33 cellular contexts compared by ENCODE assay signal in genomic region chr5:57497733-57498132, GRCh38. TPM values are rescaled to one million over a fixed set of nuclear protein-coding genes. Genes with fewer than 3 reads are reported as not detected.
"Had no signal": no experiment of that assay in that cellular context is flagged by ENCODE, and none has a peak within 500 bp of the region (broad histone marks: within the 10 kb centered on the region; RNA-seq: fewer than 3 reads in every experiment).

No MANE protein-coding gene starts in this region.

- H3K27ac ChIP-seq: stomach, suprapubic skin, testis, thoracic aorta, thyroid gland, tibial artery, tibial nerve, transverse colon, upper lobe of left lung, upper lobe of right lung, uterus, vagina had no signal

- H3K27me3 Mint-ChIP-seq: type B pancreatic cell had no signal

- H3K4me3 Mint-ChIP-seq: stimulated activated effector memory CD8-positive, alpha-beta T cell treated with anti-CD3 and anti-CD28 coated beads, Interleukin-12 subunit alpha, Interleukin-12 subunit beta, amount 100 ng/mL, for 72 hours; stimulated activated memory B cell treated with anti-CD40 and anti-IgM and Interleukin-4, amounts not matched to agents 10 μg/mL and 1 μg/mL and 100 μg/mL, for 72 hours; stimulated activated naive B cell treated with anti-CD40 and anti-IgM and Interleukin-4, amounts not matched to agents 10 μg/mL and 1 μg/mL and 100 μg/mL, for 72 hours; stimulated activated naive CD8-positive, alpha-beta T cell treated with anti-CD3 and anti-CD28 coated beads, Interleukin-15, amount 100 ng/mL, for 72 hours; stimulated activated naive CD8-positive, alpha-beta T cell treated with anti-CD3 and anti-CD28 coated beads, Interleukin-15, Interleukin-2, amounts not matched to agents 100 ng/mL and 50 ng/mL, for 24 hours; type B pancreatic cell had no signal

- H3K4me1 ChIP-seq: testis, uterus had no signal

- H3K9me3 ChIP-seq: stomach, suprapubic skin, testis, thoracic aorta, thyroid gland, tibial artery, tibial nerve, transverse colon, upper lobe of left lung, upper lobe of right lung, uterus, vagina had no signal

- H3K36me3 ChIP-seq: stomach, suprapubic skin, thoracic aorta, thyroid gland, tibial artery, tibial nerve, transverse colon, upper lobe of left lung, upper lobe of right lung, uterus, vagina had no signal

- H3K4me1 Mint-ChIP-seq: stimulated activated effector memory CD8-positive, alpha-beta T cell treated with anti-CD3 and anti-CD28 coated beads, Interleukin-12 subunit alpha, Interleukin-12 subunit beta, amount 100 ng/mL, for 72 hours had no signal

- H3K36me3 Mint-ChIP-seq: stimulated activated effector memory CD8-positive, alpha-beta T cell treated with anti-CD3 and anti-CD28 coated beads, Interleukin-12 subunit alpha, Interleukin-12 subunit beta, amount 100 ng/mL, for 72 hours; stimulated activated memory B cell treated with anti-CD40 and anti-IgM and Interleukin-4, amounts not matched to agents 10 μg/mL and 1 μg/mL and 100 μg/mL, for 72 hours; stimulated activated naive B cell treated with anti-CD40 and anti-IgM and Interleukin-4, amounts not matched to agents 10 μg/mL and 1 μg/mL and 100 μg/mL, for 72 hours; type B pancreatic cell had no signal

- DNase-seq: stimulated activated CD4-positive, alpha-beta T cell treated with anti-CD3 and anti-CD28 coated beads, Interleukin-2, amount 100 ng/mL, for 48 hours; stimulated activated CD4-positive, alpha-beta T cell treated with anti-CD3 and anti-CD28 coated beads, Interleukin-4, amount 100 ng/mL, for 1 hour; stimulated activated CD4-positive, alpha-beta T cell treated with anti-CD3 and anti-CD28 coated beads, Interleukin-4, amount 100 ng/mL, for 24 hours; stimulated activated CD4-positive, alpha-beta T cell treated with anti-CD3 and anti-CD28 coated beads, Interleukin-4, amount 100 ng/mL, for 4 hours; stimulated activated CD8-positive, alpha-beta memory T cell treated with anti-CD3 and anti-CD28 coated beads, Interleukin-4, amount 100 ng/mL, for 48 hours; stimulated activated naive B cell treated with anti-CD40 and anti-IgM and Interleukin-4, amounts not matched to agents 10 μg/mL and 1 μg/mL and 100 μg/mL, for 72 hours; stimulated activated naive CD4-positive, alpha-beta T cell; stimulated activated naive CD4-positive, alpha-beta T cell treated with Interleukin-2 at 50 U/mL for 16 hours; stimulated activated naive CD8-positive, alpha-beta T cell treated with anti-CD3 and anti-CD28 coated beads, Interleukin-15, amount 100 ng/mL, for 72 hours; stimulated activated naive CD8-positive, alpha-beta T cell treated with anti-CD3 and anti-CD28 coated beads, Interleukin-15, Interleukin-2, amounts not matched to agents 100 U/mL and 50 U/mL, for 24 hours; stomach; substantia nigra; testis; thyroid gland; tibial artery; transverse colon; trophoblast cell; upper lobe of left lung; upper lobe of right lung; uterus had no signal

- H3K9me3 Mint-ChIP-seq: stimulated activated effector memory CD8-positive, alpha-beta T cell treated with anti-CD3 and anti-CD28 coated beads, Interleukin-12 subunit alpha, Interleukin-12 subunit beta, amount 100 ng/mL, for 72 hours; stimulated activated memory B cell treated with anti-CD40 and anti-IgM and Interleukin-4, amounts not matched to agents 10 μg/mL and 1 μg/mL and 100 μg/mL, for 72 hours; stimulated activated naive B cell treated with anti-CD40 and anti-IgM and Interleukin-4, amounts not matched to agents 10 μg/mL and 1 μg/mL and 100 μg/mL, for 72 hours; stimulated activated naive CD8-positive, alpha-beta T cell treated with anti-CD3 and anti-CD28 coated beads, Interleukin-15, amount 100 ng/mL, for 72 hours; stimulated activated naive CD8-positive, alpha-beta T cell treated with anti-CD3 and anti-CD28 coated beads, Interleukin-15, Interleukin-2, amounts not matched to agents 100 ng/mL and 50 ng/mL, for 24 hours; type B pancreatic cell had no signal

- H3K27ac Mint-ChIP-seq: stimulated activated effector memory CD8-positive, alpha-beta T cell treated with anti-CD3 and anti-CD28 coated beads, Interleukin-12 subunit alpha, Interleukin-12 subunit beta, amount 100 ng/mL, for 72 hours; stimulated activated memory B cell treated with anti-CD40 and anti-IgM and Interleukin-4, amounts not matched to agents 10 μg/mL and 1 μg/mL and 100 μg/mL, for 72 hours; stimulated activated naive B cell treated with anti-CD40 and anti-IgM and Interleukin-4, amounts not matched to agents 10 μg/mL and 1 μg/mL and 100 μg/mL, for 72 hours; stimulated activated naive CD8-positive, alpha-beta T cell treated with anti-CD3 and anti-CD28 coated beads, Interleukin-15, Interleukin-2, amounts not matched to agents 100 ng/mL and 50 ng/mL, for 24 hours; type B pancreatic cell had no signal

- H3K27me3 ChIP-seq: stomach, suprapubic skin, testis, thyroid gland, tibial artery, tibial nerve, transverse colon, upper lobe of left lung, upper lobe of right lung, uterus, vagina had no signal

- FAIRE-seq: urothelium cell line had no signal

- ATAC-seq: stimulated activated effector memory CD8-positive, alpha-beta T cell treated with anti-CD3 and anti-CD28 coated beads, Interleukin-12 subunit alpha, Interleukin-12 subunit beta, amount 100 ng/mL, for 72 hours; stimulated activated memory B cell treated with anti-CD40 and anti-IgM and Interleukin-4, amounts not matched to agents 10 μg/mL and 1 μg/mL and 100 μg/mL, for 72 hours; stimulated activated naive B cell treated with anti-CD40 and anti-IgM and Interleukin-4, amounts not matched to agents 10 μg/mL and 1 μg/mL and 100 μg/mL, for 72 hours; stimulated activated naive CD8-positive, alpha-beta T cell treated with anti-CD3 and anti-CD28 coated beads, Interleukin-15, amount 100 ng/mL, for 72 hours; stimulated activated naive CD8-positive, alpha-beta T cell treated with anti-CD3 and anti-CD28 coated beads, Interleukin-15, Interleukin-2, amounts not matched to agents 100 U/mL and 50 U/mL, for 24 hours; upper lobe of right lung had no signal

- H3K4me3 ChIP-seq: stomach, suprapubic skin, testis, thoracic aorta, thyroid gland, tibial artery, tibial nerve, transverse colon, upper lobe of left lung, upper lobe of right lung, uterus, vagina had no signal

RNA-seq across cellular contexts. Expression of gene ACTBL2, which starts 15.1 kb away (rescaled TPM):
- total RNA-seq: stomach, subcutaneous adipose tissue, temporal lobe, thoracic aorta, tibial nerve, transverse colon, upper lobe of left lung, upper lobe of right lung, ureter, urinary bladder, uterus, vagina had no signal
- polyA plus RNA-seq: urinary bladder had no signal
